Comparison of ENCODE assay signal across 1 cellular context in genomic region chr1:19478241-19478780, GRCh38.
TF ChIP-seq lines count a peak whose summit lies in the region.

No MANE protein-coding gene starts in this region.

TF ChIP-seq in K562, 482 proteins besides CTCF, POLR2A, EP300 and RAD21 (continued from another document):
- TF ChIP-seq THAP7 (CRISPR knock-in tag; IDR thresholded peaks at IDR 0.05) (no peak), SMARCA5 (IDR thresholded peaks at IDR 0.05) (no peak), HCFC1 (IDR thresholded peaks at IDR 0.05; ENCODE audit: low read depth, low read length) (no peak)
